In genomic region chr4:173289351-173289725, GRCh38 we compare ENCODE assay signal across 11 cellular contexts. TPM values are rescaled to one million over a fixed set of nuclear protein-coding genes. Genes with fewer than 3 reads are reported as not detected.
DNase-seq lines count a peak whose midpoint lies in the region; ATAC-seq and TF ChIP-seq lines count a peak whose summit lies in the region.
"Had no signal": no experiment of that assay in that cellular context is flagged by ENCODE, and none has a peak within 500 bp of the region (broad histone marks: within the 10 kb centered on the region; RNA-seq: fewer than 3 reads in every experiment).

No MANE protein-coding gene starts in this region.

- CTCF ChIA-PET in MCF 10A (lab: Yijun Ruan, JAX) = interaction anchor here (1.1 kb wide), 1 partner anchor 10 kb away, joined by 6 read pairs; no protein-coding TSS in a partner anchor

- no peaks in the 10 kb centered on the region for H3K36me3 Mint-ChIP-seq in MCF 10A (ENCODE audit: insufficient read depth, unreplicated experiment)
- no peaks in the 10 kb centered on the region for H3K36me3 Mint-ChIP-seq in stimulated activated effector memory CD8-positive, alpha-beta T cell treated with anti-CD3 and anti-CD28 coated beads, Interleukin-12 subunit alpha, Interleukin-12 subunit beta, amount 100 ng/mL, for 72 hours

- H3K36me3 ChIP-seq in breast epithelium = no peaks in the 10 kb centered on the region
- H3K36me3 ChIP-seq in duodenal mucosa (ENCODE audit: control insufficient read depth in 1 of 2, insufficient read depth in 2 of 2, low read length in 2 of 2) = peaks cover 7 to 17% of the 10 kb centered on the region in 2 donors
- H3K36me3 ChIP-seq in WERI-Rb-1 = no peaks in the 10 kb centered on the region

- no peaks in the 10 kb centered on the region for H3K27me3 Mint-ChIP-seq in MCF 10A (ENCODE audit: insufficient read depth, unreplicated experiment)

- intact Hi-C loops in breast epithelium (cut with DNase I; ENCODE audit: low total_unique reads) = no loop called here
- intact Hi-C loops in MCF 10A (cut with micrococcal nuclease) = no loop called here

- H3K9me3 Mint-ChIP-seq in MCF 10A (ENCODE audit: unreplicated experiment) = no peaks in the 10 kb centered on the region
- H3K9me3 Mint-ChIP-seq in stimulated activated effector memory CD8-positive, alpha-beta T cell treated with anti-CD3 and anti-CD28 coated beads, Interleukin-12 subunit alpha, Interleukin-12 subunit beta, amount 100 ng/mL, for 72 hours = no peaks in the 10 kb centered on the region

- no TSS peak for BruUV-seq in MCF 10A (replicated peaks; lab: Mats Ljungman, UMichigan)

- no peak for TF ChIP-seq POLR2A in breast epithelium (IDR thresholded peaks at IDR 0.05)

- H3K27ac Mint-ChIP-seq in MCF 10A (ENCODE audit: low read depth, unreplicated experiment) = no peak overlapping the region
- peak overlapping the region; percentile 62 for H3K27ac Mint-ChIP-seq in stimulated activated effector memory CD8-positive, alpha-beta T cell treated with anti-CD3 and anti-CD28 coated beads, Interleukin-12 subunit alpha, Interleukin-12 subunit beta, amount 100 ng/mL, for 72 hours

- H3K9me3 ChIP-seq in breast epithelium (peaks cover 6 to 33% of the 10 kb centered on the region in 2 donors), duodenal mucosa (ENCODE audit: control insufficient read depth in 1 of 2, low read length in 2 of 2) (peaks cover 16 to 28% of the 10 kb centered on the region in 2 donors), WERI-Rb-1 (ENCODE audit: severe bottlenecking) (peaks cover 3% of the 10 kb centered on the region)

- no peak for ATAC-seq in stimulated activated effector memory CD8-positive, alpha-beta T cell treated with anti-CD3 and anti-CD28 coated beads, Interleukin-12 subunit alpha, Interleukin-12 subunit beta, amount 100 ng/mL, for 72 hours
- no peak for ATAC-seq in HG03442 (IDR thresholded peaks at IDR 0.05; ENCODE audit: unreplicated experiment)

- H3K27ac ChIP-seq in breast epithelium (no peak overlapping the region), duodenal mucosa (ENCODE audit: low read depth, low read length) (no peak overlapping the region), WERI-Rb-1 (no peak overlapping the region)
- H3K27ac ChIP-seq: esophagus squamous epithelium had no signal

- POLR2A ChIA-PET in MCF 10A (lab: Yijun Ruan, JAX) = interaction anchor here (0.6 kb wide), 2 partner anchors 691 to 912 kb away, joined by 3 to 4 read pairs; no protein-coding TSS in a partner anchor

- H3K4me3 ChIP-seq in breast epithelium (peak overlapping the region in 2 of 3 donors; percentile 9 to 26), duodenal mucosa (ENCODE audit: low read depth in 1 of 2, low read length in 2 of 2) (peak overlapping the region; percentile 31 to 45), WERI-Rb-1 (ENCODE audit: low read depth, low read length) (no peak overlapping the region)
- H3K4me3 ChIP-seq: lung had no signal

- DNase-seq in breast epithelium (ENCODE audit: low spot score in 2 of 2) = no peak
- no peak for DNase-seq in MCF 10A (ENCODE audit: unreplicated experiment)
- DNase-seq in MV-4-11 (lab: John Stamatoyannopoulos, UW) = peak; percentile 2
- no peak for DNase-seq in stimulated activated effector memory CD8-positive, alpha-beta T cell treated with anti-CD3 and anti-CD28 coated beads, Interleukin-12 subunit alpha, Interleukin-12 subunit beta, amount 100 ng/mL, for 72 hours (ENCODE audit: low spot score in 2 of 2)
- no peak for DNase-seq in occipital lobe (lab: John Stamatoyannopoulos, UW)
- DNase-seq in WERI-Rb-1 = no peak
- DNase-seq: esophagus squamous epithelium, T1000 had no signal

- H3K4me1 Mint-ChIP-seq in MCF 10A (ENCODE audit: insufficient read depth, unreplicated experiment) = no peaks in the 10 kb centered on the region
- peaks cover 18% of the 10 kb centered on the region for H3K4me1 Mint-ChIP-seq in stimulated activated effector memory CD8-positive, alpha-beta T cell treated with anti-CD3 and anti-CD28 coated beads, Interleukin-12 subunit alpha, Interleukin-12 subunit beta, amount 100 ng/mL, for 72 hours

- H3K27me3 ChIP-seq in breast epithelium = no peaks in the 10 kb centered on the region
- no peaks in the 10 kb centered on the region for H3K27me3 ChIP-seq in duodenal mucosa (ENCODE audit: control insufficient read depth in 1 of 2, insufficient read depth in 2 of 2, low read length in 2 of 2)
- H3K27me3 ChIP-seq in WERI-Rb-1 (ENCODE audit: insufficient read depth, low read depth, severe bottlenecking) = no peaks in the 10 kb centered on the region
- H3K27me3 ChIP-seq: esophagus squamous epithelium had no signal

- TF ChIP-seq CTCF in breast epithelium (IDR thresholded peaks at IDR 0.05) (no peak), MCF 10A (IDR thresholded peaks at IDR 0.05; ENCODE audit: unreplicated experiment) (no peak), WERI-Rb-1 (IDR thresholded peaks at IDR 0.05; ENCODE audit: low read depth, low read length) (no peak)

- H3K4me3 Mint-ChIP-seq in MCF 10A (ENCODE audit: unreplicated experiment) = no peak overlapping the region
- peak overlapping the region; percentile 33 for H3K4me3 Mint-ChIP-seq in stimulated activated effector memory CD8-positive, alpha-beta T cell treated with anti-CD3 and anti-CD28 coated beads, Interleukin-12 subunit alpha, Interleukin-12 subunit beta, amount 100 ng/mL, for 72 hours

- H3K9ac ChIP-seq in duodenal mucosa (ENCODE audit: low read depth in 1 of 2, low read length in 2 of 2) = no peak overlapping the region

- H3K4me1 ChIP-seq in breast epithelium (no peaks in the 10 kb centered on the region), duodenal mucosa (ENCODE audit: control insufficient read depth in 1 of 2, insufficient read depth in 2 of 2, low read length in 2 of 2) (peaks cover 0 to 15% of the 10 kb centered on the region in 2 donors)
- H3K4me1 ChIP-seq: esophagus squamous epithelium had no signal

RNA-seq across cellular contexts. Expression of gene HMGB2, which starts 44.8 kb away (rescaled TPM):
- total RNA-seq in breast epithelium (10 to 100 TPM; 48.2 to 66.2 (median 58.0) TPM), MCF 10A (2022) (124 and 176 TPM in 2 replicates), occipital lobe (20.4 TPM)
